In genomic region chr1:42484382-42484781, GRCh38 we compare ENCODE assay signal across 13 cellular contexts. TPM values are rescaled to one million over a fixed set of nuclear protein-coding genes. Genes with fewer than 3 reads are reported as not detected.
DNase-seq lines count a peak whose midpoint lies in the region; ATAC-seq and TF ChIP-seq lines count a peak whose summit lies in the region.
"Had no signal": no experiment of that assay in that cellular context is flagged by ENCODE, and none has a peak within 500 bp of the region (broad histone marks: within the 10 kb centered on the region; RNA-seq: fewer than 3 reads in every experiment).

No MANE protein-coding gene starts in this region.

- in situ Hi-C loops in GM23248 (cut with MboI), result no loop called here
- in situ Hi-C loops in KBM-7 (cut with MboI; ENCODE audit: low pct_unique_long_range_greater_than_20kb, low sequenced_read_pairs), result no loop called here

- no peaks in the 10 kb centered on the region for H3K9me3 ChIP-seq in GM23248 (ENCODE audit: low read depth)
- no peaks in the 10 kb centered on the region for H3K9me3 ChIP-seq in SJSA1 (replicated peaks)
- H3K9me3 ChIP-seq in colonic mucosa, result no peaks in the 10 kb centered on the region

- peak overlapping the region; percentile 51; the same call in 1 of the 2 replicates for H3K27ac ChIP-seq in ACC112 (ENCODE audit: low read depth, low read length)
- peak overlapping the region; percentile 82 for H3K27ac ChIP-seq in GM23248
- no peak overlapping the region for H3K27ac ChIP-seq in SJSA1
- no peak overlapping the region for H3K27ac ChIP-seq in foreskin keratinocyte
- no peak overlapping the region for H3K27ac ChIP-seq in colonic mucosa
- H3K27ac ChIP-seq: C4-2B had no signal

- no peak overlapping the region for H2AFZ ChIP-seq in ACC112 (ENCODE audit: low read length, unreplicated experiment)
- H2AFZ ChIP-seq in GM23248, result no peak overlapping the region

- H3K9ac ChIP-seq in GM23248, result peak overlapping the region; percentile 53
- H3K9ac ChIP-seq in colonic mucosa (ENCODE audit: low read depth in 2 of 2, low read length in 2 of 2), result no peak overlapping the region

- intact Hi-C loops in colonic mucosa (cut with DNase I), result no loop called here

- H3K4me1 ChIP-seq in ACC112 (ENCODE audit: control insufficient read depth, insufficient read depth, low read length, unreplicated experiment), result no peaks in the 10 kb centered on the region
- peaks cover 10% of the 10 kb centered on the region for H3K4me1 ChIP-seq in GM23248 (ENCODE audit: insufficient read depth)
- no peaks in the 10 kb centered on the region for H3K4me1 ChIP-seq in SJSA1 (replicated peaks)
- H3K4me1 ChIP-seq in foreskin keratinocyte, result peaks cover 3% of the 10 kb centered on the region
- H3K4me1 ChIP-seq in colonic mucosa, result no peaks in the 10 kb centered on the region

- no peaks in the 10 kb centered on the region for H3K79me2 ChIP-seq in ACC112 (ENCODE audit: control insufficient read depth, insufficient read depth, low read length, unreplicated experiment)
- H3K79me2 ChIP-seq in GM23248 (ENCODE audit: insufficient read depth), result no peaks in the 10 kb centered on the region

- peak overlapping the region; percentile 5 for H3K4me2 ChIP-seq in GM23248 (ENCODE audit: unreplicated experiment)

- H3K4me3 ChIP-seq in ACC112 (ENCODE audit: low read depth, low read length), result no peak overlapping the region
- H3K4me3 ChIP-seq in GM23248, result 0 out of 2 replicates have a peak overlapping the region, but pooled peaks have one; percentile 6
- no peak overlapping the region for H3K4me3 ChIP-seq in SJSA1
- no peak overlapping the region for H3K4me3 ChIP-seq in colonic mucosa

- H3K27me3 ChIP-seq in ACC112 (ENCODE audit: insufficient read depth, low read length), result peaks cover 23% of the 10 kb centered on the region
- no peaks in the 10 kb centered on the region for H3K27me3 ChIP-seq in GM23248 (replicated peaks; ENCODE audit: insufficient read depth)
- 0 out of 2 replicates have a peak, but pooled peaks cover 4% of the 10 kb centered on the region for H3K27me3 ChIP-seq in SJSA1 (replicated peaks)
- no peaks in the 10 kb centered on the region for H3K27me3 ChIP-seq in foreskin keratinocyte
- no peaks in the 10 kb centered on the region for H3K27me3 ChIP-seq in colonic mucosa

- no peaks in the 10 kb centered on the region for H3K9me2 ChIP-seq in GM23248 (ENCODE audit: insufficient read depth)

- H3K36me3 ChIP-seq in ACC112 (ENCODE audit: insufficient read depth, low read length), result no peaks in the 10 kb centered on the region
- H3K36me3 ChIP-seq in GM23248 (ENCODE audit: low read depth), result no peaks in the 10 kb centered on the region
- H3K36me3 ChIP-seq in SJSA1, result no peaks in the 10 kb centered on the region
- no peaks in the 10 kb centered on the region for H3K36me3 ChIP-seq in colonic mucosa

- peaks cover 7% of the 10 kb centered on the region; the same call in 1 of the 2 replicates for H3F3A ChIP-seq in GM23248 (ENCODE audit: insufficient read depth)

- WGBS in GM23248 (ENCODE audit: low coverage in 1 of 2, low lambda C conversion rate in 2 of 2, missing lambda C conversion rate in 2 of 2), 2 experiments, result 0 to 3% methylated on average over 2 of the region's 2 CpGs

- TF ChIP-seq CTCF in foreskin keratinocyte (conservative IDR thresholded peaks at IDR 0.05) (no peak), colonic mucosa (IDR thresholded peaks at IDR 0.05) (no peak)

- H4K20me1 ChIP-seq in GM23248 (ENCODE audit: insufficient read depth), result no peaks in the 10 kb centered on the region

- DNase-seq in GM23248, result peak; percentile 94
- DNase-seq in SJSA1 (ENCODE audit: low read depth in 1 of 2, low spot score in 2 of 2), result peak; percentile 42 to 55
- peak; percentile 92 to 97 for DNase-seq in foreskin keratinocyte
- no peak for DNase-seq in colonic mucosa
- DNase-seq in SKM-1 treated with dmso at 0.1 percent for 144 hours (lab: John Stamatoyannopoulos, UW; ENCODE audit: unreplicated experiment), result no peak
- DNase-seq in KBM-7, result no peak
- DNase-seq: activated T-cell treated with anti-CD3 and anti-CD28 coated beads, Interleukin-2, amount 50 U/mL, for 48 hours; MV-4-11; natural killer cell; stimulated activated naive CD4-positive, alpha-beta T cell had no signal

- peak; percentile 91 for ATAC-seq in foreskin keratinocyte
- no peak for ATAC-seq in GM18909 (IDR thresholded peaks at IDR 0.05; ENCODE audit: poor library complexity, unreplicated experiment)
- ATAC-seq: natural killer cell had no signal

RNA-seq across cellular contexts. Expression of gene CCDC30, which starts 21.3 kb away (rescaled TPM):
- total RNA-seq in GM23248 (2014; rRNA removed; shearing (Covaris generic)), result 0.13 and 0.65 TPM in 2 replicates
- polyA plus RNA-seq in GM23248 (2016; fragmentation: Nextera tagmentation; extraction: Ambion mirVana) (1.2 and 1.6 TPM in 2 replicates), foreskin keratinocyte (0.12 and 0.43 TPM in 2 replicates)
- 0.13 TPM in 1 of 2 replicates, not detected in the other for total RNA-seq in SJSA1 (2014; rRNA removed; shearing (Covaris generic))
- total RNA-seq in foreskin keratinocyte (0.25 and 0.54 TPM in 2 replicates), colonic mucosa (1 to 10 TPM; 1.5 to 1.8 TPM)

RNA-seq across cellular contexts. Expression of gene PPCS, which starts 28.0 kb away (rescaled TPM):
- 37.3 and 66.8 TPM in 2 replicates for total RNA-seq in GM23248 (2014; rRNA removed; shearing (Covaris generic))
- polyA plus RNA-seq in GM23248 (2016; fragmentation: Nextera tagmentation; extraction: Ambion mirVana), result 100 and 106 TPM in 2 replicates
- total RNA-seq in SJSA1 (2014; rRNA removed; shearing (Covaris generic)), result 36.9 and 53.6 TPM in 2 replicates
- 47.0 and 52.2 TPM in 2 replicates for total RNA-seq in foreskin keratinocyte
- polyA plus RNA-seq in foreskin keratinocyte, result 48.7 and 51.3 TPM in 2 replicates
- total RNA-seq in colonic mucosa, result 100 to 1,000 TPM in 1 of 2 donors, 10 to 100 TPM in 1; 93.0 to 108 TPM

RNA-seq across cellular contexts. Expression of gene ZMYND12, which starts 28.6 kb away (rescaled TPM):
- total RNA-seq in GM23248 (2014; rRNA removed; shearing (Covaris generic)), result 0.13 and 3.2 TPM in 2 replicates
- polyA plus RNA-seq in GM23248 (2016; fragmentation: Nextera tagmentation; extraction: Ambion mirVana) (0.68 and 1.4 TPM in 2 replicates), foreskin keratinocyte (0.26 and 0.55 TPM in 2 replicates)
- not detected in 2 replicates for total RNA-seq in SJSA1 (2014; rRNA removed; shearing (Covaris generic))
- total RNA-seq in foreskin keratinocyte (0.46 and 0.54 TPM in 2 replicates), colonic mucosa (1 to 10 TPM; 2.9 to 3.5 TPM)

Comparison
In these comparisons a context has a peak if more than half of its experiments do, and no peak if none do; other contexts are left out.
1. H3K27ac ChIP-seq: peak in ACC112 (single experiment) and GM23248 (single experiment); none in SJSA1 (single experiment), foreskin keratinocyte (single experiment) and colonic mucosa (single experiment).
2. DNase-seq: peak in GM23248 (single experiment), SJSA1 (2 of 2) and foreskin keratinocyte (2 of 2); none in colonic mucosa (single experiment), SKM-1 treated with dmso at 0.1 percent for 144 hours (single experiment) and KBM-7 (single experiment).